Comparison of ENCODE assay signal across 11 cellular contexts in genomic region chr7:26910221-26910620, GRCh38.
DNase-seq lines count a peak whose midpoint lies in the region; ATAC-seq lines count a peak whose summit lies in the region.
"Had no signal": no experiment of that assay in that cellular context is flagged by ENCODE, and none has a peak within 500 bp of the region (broad histone marks: within the 10 kb centered on the region; RNA-seq: fewer than 3 reads in every experiment).

No MANE protein-coding gene starts in this region.

- no peaks in the 10 kb centered on the region for H3K27me3 ChIP-seq in adipocyte (replicated peaks; ENCODE audit: control insufficient read depth, insufficient read depth, low read length)
- H3K27me3 ChIP-seq: BLaER1, colonic mucosa had no signal

- peaks cover 26% of the 10 kb centered on the region for H3K4me1 ChIP-seq in adipocyte (ENCODE audit: control insufficient read depth, insufficient read depth, low read length)
- H3K4me1 ChIP-seq: BLaER1, colonic mucosa had no signal

- no peak overlapping the region for H3K9ac ChIP-seq in adipocyte (ENCODE audit: low read length)
- H3K9ac ChIP-seq: BLaER1 had no signal

- ATAC-seq in HG03280 (IDR thresholded peaks at IDR 0.05; ENCODE audit: unreplicated experiment), result no peak

- DNase-seq in AG08395 (ENCODE audit: low spot score), result peak; percentile 46
- peak; percentile 51 for DNase-seq in HK-2 (ENCODE audit: unreplicated experiment)
- DNase-seq in adipocyte (ENCODE audit: low read depth), result peak; percentile 4
- DNase-seq in islet precursor cell, result peak; percentile 91
- no peak for DNase-seq in RKO (ENCODE audit: low spot score)
- DNase-seq in NCI-H2081 (lab: John Stamatoyannopoulos, UW), result no peak
- no peak for DNase-seq in OCI-M2 (lab: John Stamatoyannopoulos, UW; ENCODE audit: unreplicated experiment)
- DNase-seq: colonic mucosa, NCI-H2029 had no signal

- H3K4me3 ChIP-seq in adipocyte (ENCODE audit: low read length), result no peak overlapping the region
- H3K4me3 ChIP-seq: BLaER1, colonic mucosa had no signal

- H3K36me3 ChIP-seq in adipocyte (ENCODE audit: control insufficient read depth, insufficient read depth, low read length, severe bottlenecking), result no peaks in the 10 kb centered on the region
- H3K36me3 ChIP-seq: BLaER1, colonic mucosa had no signal

- no peaks in the 10 kb centered on the region for H3K9me3 ChIP-seq in adipocyte (ENCODE audit: control insufficient read depth, low read length)
- H3K9me3 ChIP-seq: BLaER1, colonic mucosa had no signal

Comparison
In these comparisons a context has a peak if more than half of its experiments do, and no peak if none do; other contexts are left out.
1. DNase-seq: peak in AG08395 (single experiment), HK-2 (single experiment), adipocyte (single experiment) and islet precursor cell (single experiment); none in RKO (single experiment), NCI-H2081 (0 of 2) and OCI-M2 (single experiment).